Comparison of ENCODE assay signal across 9 cellular contexts in genomic region chr6:35719407-35719829, GRCh38. TPM values are rescaled to one million over a fixed set of nuclear protein-coding genes. Genes with fewer than 3 reads are reported as not detected.
DNase-seq lines count a peak whose midpoint lies in the region; ATAC-seq and TF ChIP-seq lines count a peak whose summit lies in the region.
"Had no signal": no experiment of that assay in that cellular context is flagged by ENCODE, and none has a peak within 500 bp of the region (broad histone marks: within the 10 kb centered on the region; RNA-seq: fewer than 3 reads in every experiment).

No MANE protein-coding gene starts in this region.

- H3K4me3 ChIP-seq in NB4 (ENCODE audit: low read depth, low read length) (peak overlapping the region; percentile 45), right atrium auricular region (peak overlapping the region in 1 of 2 donors; percentile 19), thyroid gland (replicated peaks in 1 of 3) (no peak overlapping the region)
- H3K4me3 ChIP-seq: pancreas had no signal

- peak; percentile 15 for ATAC-seq in activated CD8-positive, alpha-beta memory T cell treated with anti-CD3 and anti-CD28 coated beads, Interleukin-2, amount 10 ng/mL, durations not matched to agents 7 days and 5 days
- ATAC-seq in left lobe of liver, result no peak

- peak overlapping the region; percentile 64 for H3K27ac Mint-ChIP-seq in activated CD8-positive, alpha-beta memory T cell treated with anti-CD3 and anti-CD28 coated beads, Interleukin-2, amount 10 ng/mL, durations not matched to agents 7 days and 5 days

- H3K27me3 ChIP-seq in right atrium auricular region, result no peaks in the 10 kb centered on the region
- H3K27me3 ChIP-seq in thyroid gland, result no peaks in the 10 kb centered on the region
- H3K27me3 ChIP-seq: pancreas had no signal

- H3K4me1 ChIP-seq in right atrium auricular region, result peaks cover 0 to 71% of the 10 kb centered on the region in 2 donors
- peaks cover 25 to 54% of the 10 kb centered on the region in 2 donors for H3K4me1 ChIP-seq in thyroid gland

- no peaks in the 10 kb centered on the region for H3K36me3 Mint-ChIP-seq in activated CD8-positive, alpha-beta memory T cell treated with anti-CD3 and anti-CD28 coated beads, Interleukin-2, amount 10 ng/mL, durations not matched to agents 7 days and 5 days

- no peak for DNase-seq in activated CD8-positive, alpha-beta memory T cell treated with anti-CD3 and anti-CD28 coated beads, Interleukin-2, amount 10 ng/mL, durations not matched to agents 7 days and 5 days
- DNase-seq in activated CD8-positive, alpha-beta memory T cell treated with anti-CD3 and anti-CD28 coated beads for 24 hours, result no peak
- no peak for DNase-seq in NB4 (ENCODE audit: low read depth)
- DNase-seq in right atrium auricular region (ENCODE audit: low spot score), result no peak
- DNase-seq in thyroid gland, result no peak
- DNase-seq in left lobe of liver (ENCODE audit: low spot score), result no peak
- no peak for DNase-seq in erythroblast (lab: John Stamatoyannopoulos, UW)
- DNase-seq in NCI-H1436 treated with DMSO at 0.1 percent for 48 hours (lab: John Stamatoyannopoulos, UW), result no peak

- intact Hi-C loops in thyroid gland (cut with DNase I), result no loop called here

- no peaks in the 10 kb centered on the region for H3K27me3 Mint-ChIP-seq in activated CD8-positive, alpha-beta memory T cell treated with anti-CD3 and anti-CD28 coated beads, Interleukin-2, amount 10 ng/mL, durations not matched to agents 7 days and 5 days

- CTCF ChIA-PET in activated CD8-positive, alpha-beta memory T cell treated with anti-CD3 and anti-CD28 coated beads, Interleukin-2, amount 10 ng/mL, durations not matched to agents 7 days and 5 days (lab: Charles Lee), result interaction anchor here (1.0 to 4.4 kb wide), 2 partner anchors 9 to 17 kb away, joined by 3 to 17 read pairs; partner anchors contain the start of gene ARMC12

- H3K36me3 ChIP-seq in right atrium auricular region, result no peaks in the 10 kb centered on the region
- no peaks in the 10 kb centered on the region for H3K36me3 ChIP-seq in thyroid gland
- H3K36me3 ChIP-seq: pancreas had no signal

- TF ChIP-seq CTCF in NB4 (IDR thresholded peaks at IDR 0.05; ENCODE audit: low read depth, low read length) (no peak), right atrium auricular region (IDR thresholded peaks at IDR 0.05) (no peak), thyroid gland (IDR thresholded peaks at IDR 0.05) (no peak)

- no peaks in the 10 kb centered on the region for H3K9me3 ChIP-seq in right atrium auricular region
- no peaks in the 10 kb centered on the region for H3K9me3 ChIP-seq in thyroid gland
- H3K9me3 ChIP-seq: pancreas had no signal

- H3K4me3 Mint-ChIP-seq in activated CD8-positive, alpha-beta memory T cell treated with anti-CD3 and anti-CD28 coated beads, Interleukin-2, amount 10 ng/mL, durations not matched to agents 7 days and 5 days, result no peak overlapping the region

- H3K4me1 Mint-ChIP-seq in activated CD8-positive, alpha-beta memory T cell treated with anti-CD3 and anti-CD28 coated beads, Interleukin-2, amount 10 ng/mL, durations not matched to agents 7 days and 5 days, result peaks cover 34% of the 10 kb centered on the region

- TF ChIP-seq POLR2A in NB4 (IDR thresholded peaks at IDR 0.05; ENCODE audit: extremely low read depth, insufficient read length) (no peak), thyroid gland (IDR thresholded peaks at IDR 0.05) (no peak), erythroblast (IDR thresholded peaks at IDR 0.05; ENCODE audit: low read length) (no peak)

- H3K9me3 Mint-ChIP-seq in activated CD8-positive, alpha-beta memory T cell treated with anti-CD3 and anti-CD28 coated beads, Interleukin-2, amount 10 ng/mL, durations not matched to agents 7 days and 5 days (ENCODE audit: low read depth), result no peaks in the 10 kb centered on the region

- H3K27ac ChIP-seq in right atrium auricular region (peak overlapping the region; percentile 88 to 100), thyroid gland (peak overlapping the region; percentile 51 to 60 (median 59))

- 59 to 60% methylated on average over 5 of the region's 5 CpGs for WGBS in thyroid gland, 2 donors

RNA-seq across cellular contexts. Expression of gene ARMC12, which starts 17.4 kb away (rescaled TPM):
- total RNA-seq in activated CD8-positive, alpha-beta memory T cell treated with anti-CD3 and anti-CD28 coated beads, Interleukin-2, amount 10 ng/mL, durations not matched to agents 7 days and 5 days, result under 1 TPM; 0.45 to 0.96 TPM
- under 1 TPM in 1 of 2 donors, not detected in 1; 0.39 TPM for total RNA-seq in right atrium auricular region
- 1 to 10 TPM in 3 of 4 donors, under 1 TPM in 1; 0.40 to 2.4 (median 1.4) TPM for total RNA-seq in thyroid gland
- 4.6 TPM for total RNA-seq in left lobe of liver

RNA-seq across cellular contexts. Expression of gene FKBP5, which starts 30.7 kb away (rescaled TPM):
- 10 to 100 TPM; 53.8 to 70.6 TPM for total RNA-seq in activated CD8-positive, alpha-beta memory T cell treated with anti-CD3 and anti-CD28 coated beads, Interleukin-2, amount 10 ng/mL, durations not matched to agents 7 days and 5 days
- 100 to 1,000 TPM; 135 TPM for total RNA-seq in right atrium auricular region
- 100 to 1,000 TPM; 239 to 600 (median 253) TPM for total RNA-seq in thyroid gland
- total RNA-seq in left lobe of liver, result 156 TPM

RNA-seq across cellular contexts. Expression of gene CLPSL2, which starts 57.0 kb away (rescaled TPM):
- total RNA-seq in activated CD8-positive, alpha-beta memory T cell treated with anti-CD3 and anti-CD28 coated beads, Interleukin-2, amount 10 ng/mL, durations not matched to agents 7 days and 5 days, result not detected
- total RNA-seq in right atrium auricular region (not detected), thyroid gland (not detected), left lobe of liver (not detected)
